Comparison of ENCODE assay signal across 17 cellular contexts in the genomic region with DNA sequence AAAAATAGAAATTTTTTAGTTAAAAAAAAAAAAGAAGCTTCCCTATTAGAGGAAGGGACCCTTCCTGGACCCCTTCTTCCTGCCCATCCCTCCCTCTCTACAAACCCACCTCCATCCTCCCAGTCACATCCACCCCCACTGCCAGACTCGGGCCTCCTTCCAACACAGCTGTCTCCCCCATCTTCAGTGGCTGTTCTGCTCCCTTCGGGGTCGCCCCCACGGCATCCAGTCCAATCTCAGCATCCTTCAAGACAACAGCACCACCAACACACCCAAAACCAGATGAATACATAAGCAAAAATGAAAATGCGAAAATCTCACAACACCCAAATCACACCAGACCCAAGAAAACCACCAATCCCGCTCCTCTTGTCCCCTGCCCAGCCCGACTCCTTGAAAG. TPM values are rescaled to one million over a fixed set of nuclear protein-coding genes. Genes with fewer than 3 reads are reported as not detected.
DNase-seq lines count a peak whose midpoint lies in the region; ATAC-seq and TF ChIP-seq lines count a peak whose summit lies in the region.
"Had no signal": no experiment of that assay in that cellular context is flagged by ENCODE, and none has a peak within 500 bp of the region (broad histone marks: within the 10 kb centered on the region; RNA-seq: fewer than 3 reads in every experiment).

No MANE protein-coding gene starts in this region.

- H3K9me2 ChIP-seq in GM23338 (ENCODE audit: insufficient read depth): no peaks in the 10 kb centered on the region

- H3K27me3 Mint-ChIP-seq in T-helper 1 cell treated with Interleukin-12 subunit alpha and Interleukin-12 subunit beta and Interleukin-4 antibody, amounts not matched to agents 30 μg/mL and 1 μg/mL, for 36 hours (ENCODE audit: low read depth): no peaks in the 10 kb centered on the region
- H3K27me3 Mint-ChIP-seq in GM23338 (ENCODE audit: insufficient read depth, low read depth, poor library complexity) (peaks cover 24% of the 10 kb centered on the region), neural crest cell (ENCODE audit: low read depth) (peaks cover 12% of the 10 kb centered on the region)
- H3K27me3 Mint-ChIP-seq in activated naive CD8-positive, alpha-beta T cell treated with anti-CD3 and anti-CD28 coated beads, Interleukin-2, amount 50 U/mL, for 24 hours: no peaks in the 10 kb centered on the region

- H3K4me3 ChIP-seq in GM23338: no peak overlapping the region
- H3K4me3 ChIP-seq: upper lobe of right lung had no signal

- no peak for ATAC-seq in GM23338
- ATAC-seq in activated naive CD8-positive, alpha-beta T cell treated with anti-CD3 and anti-CD28 coated beads, Interleukin-2, amount 50 U/mL, for 24 hours: no peak
- ATAC-seq in HG03159 (IDR thresholded peaks at IDR 0.05; ENCODE audit: unreplicated experiment): no peak
- ATAC-seq: upper lobe of right lung had no signal

- DNase-seq in T-helper 1 cell (no peak), GM23338 (ENCODE audit: low spot score) (no peak), neural crest cell (ENCODE audit: low read depth, low spot score) (no peak), occipital lobe (lab: John Stamatoyannopoulos, UW) (no peak), CD1c-positive myeloid dendritic cell (ENCODE audit: extremely low spot score) (no peak)
- no peak for DNase-seq in activated naive CD8-positive, alpha-beta T cell treated with anti-CD3 and anti-CD28 coated beads, Interleukin-2, amount 50 U/mL, for 24 hours
- DNase-seq: anterior cingulate cortex, dermis blood vessel endothelial cell, hypothalamus, left colon, NCI-H2081 treated with DMSO at 0.1 percent for 48 hours, T1000 had no signal

- no peaks in the 10 kb centered on the region for H3K9me3 Mint-ChIP-seq in T-helper 1 cell treated with Interleukin-12 subunit alpha and Interleukin-12 subunit beta and Interleukin-4 antibody, amounts not matched to agents 30 μg/mL and 1 μg/mL, for 36 hours
- H3K9me3 Mint-ChIP-seq in GM23338 (no peaks in the 10 kb centered on the region), neural crest cell (no peaks in the 10 kb centered on the region)
- H3K9me3 Mint-ChIP-seq in activated naive CD8-positive, alpha-beta T cell treated with anti-CD3 and anti-CD28 coated beads, Interleukin-2, amount 50 U/mL, for 24 hours: no peaks in the 10 kb centered on the region

- H3K79me2 ChIP-seq in GM23338 (replicated peaks; ENCODE audit: insufficient read depth): no peaks in the 10 kb centered on the region

- peak overlapping the region; percentile 72 for H3K4me2 ChIP-seq in GM23338

- TF ChIP-seq CTCF in GM23338 (conservative IDR thresholded peaks at IDR 0.05; ENCODE audit: low read depth in 2 of 2): no peak
- TF ChIP-seq CTCF in neural crest cell (conservative IDR thresholded peaks at IDR 0.05): no peak

- peak overlapping the region; percentile 76 for H3K4me3 Mint-ChIP-seq in T-helper 1 cell treated with Interleukin-12 subunit alpha and Interleukin-12 subunit beta and Interleukin-4 antibody, amounts not matched to agents 30 μg/mL and 1 μg/mL, for 36 hours
- no peak overlapping the region; the same call in 2 of the 3 replicates for H3K4me3 Mint-ChIP-seq in GM23338
- no peak overlapping the region for H3K4me3 Mint-ChIP-seq in activated naive CD8-positive, alpha-beta T cell treated with anti-CD3 and anti-CD28 coated beads, Interleukin-2, amount 50 U/mL, for 24 hours
- H3K4me3 Mint-ChIP-seq in neural crest cell: peak overlapping the region; percentile 25

- no peaks in the 10 kb centered on the region for H3K27me3 ChIP-seq in GM23338 (ENCODE audit: insufficient read depth)
- H3K27me3 ChIP-seq: upper lobe of right lung had no signal

- H3K36me3 ChIP-seq in GM23338 (ENCODE audit: insufficient read depth): no peaks in the 10 kb centered on the region
- H3K36me3 ChIP-seq: upper lobe of right lung had no signal

- H3K4me1 ChIP-seq in GM23338 (ENCODE audit: insufficient read depth): peaks cover 21% of the 10 kb centered on the region
- H3K4me1 ChIP-seq: upper lobe of right lung had no signal

- H2AFZ ChIP-seq in GM23338: peak overlapping the region; percentile 98

- H3K36me3 Mint-ChIP-seq in T-helper 1 cell treated with Interleukin-12 subunit alpha and Interleukin-12 subunit beta and Interleukin-4 antibody, amounts not matched to agents 30 μg/mL and 1 μg/mL, for 36 hours (ENCODE audit: low read depth): peaks cover 4% of the 10 kb centered on the region
- H3K36me3 Mint-ChIP-seq in GM23338 (ENCODE audit: low read depth) (no peaks in the 10 kb centered on the region), neural crest cell (ENCODE audit: low read depth) (no peaks in the 10 kb centered on the region)
- H3K36me3 Mint-ChIP-seq in activated naive CD8-positive, alpha-beta T cell treated with anti-CD3 and anti-CD28 coated beads, Interleukin-2, amount 50 U/mL, for 24 hours (ENCODE audit: low read depth): no peaks in the 10 kb centered on the region

- H3K27ac ChIP-seq in GM23338 (ENCODE audit: low read depth): 0 out of 2 replicates have a peak overlapping the region, but pooled peaks have one; percentile 59
- H3K27ac ChIP-seq: 22Rv1, C4-2B, upper lobe of right lung had no signal

- no peaks in the 10 kb centered on the region for H4K20me1 ChIP-seq in GM23338 (replicated peaks; ENCODE audit: insufficient read depth)

- H3K27ac Mint-ChIP-seq in T-helper 1 cell treated with Interleukin-12 subunit alpha and Interleukin-12 subunit beta and Interleukin-4 antibody, amounts not matched to agents 30 μg/mL and 1 μg/mL, for 36 hours: peak overlapping the region; percentile 96
- H3K27ac Mint-ChIP-seq in GM23338 (no peak overlapping the region), neural crest cell (ENCODE audit: unreplicated experiment) (no peak overlapping the region)
- H3K27ac Mint-ChIP-seq in activated naive CD8-positive, alpha-beta T cell treated with anti-CD3 and anti-CD28 coated beads, Interleukin-2, amount 50 U/mL, for 24 hours: peak overlapping the region; percentile 40

- peaks cover 43% of the 10 kb centered on the region for H3K4me1 Mint-ChIP-seq in T-helper 1 cell treated with Interleukin-12 subunit alpha and Interleukin-12 subunit beta and Interleukin-4 antibody, amounts not matched to agents 30 μg/mL and 1 μg/mL, for 36 hours (ENCODE audit: low read depth)
- H3K4me1 Mint-ChIP-seq in GM23338 (peaks cover 18% of the 10 kb centered on the region), neural crest cell (peaks cover 52% of the 10 kb centered on the region)
- H3K4me1 Mint-ChIP-seq in activated naive CD8-positive, alpha-beta T cell treated with anti-CD3 and anti-CD28 coated beads, Interleukin-2, amount 50 U/mL, for 24 hours: peaks cover 24% of the 10 kb centered on the region

- no peaks in the 10 kb centered on the region for H3F3A ChIP-seq in GM23338 (replicated peaks; ENCODE audit: low read depth)

TF ChIP-seq in GM23338, 12 proteins besides CTCF, POLR2A, EP300 and RAD21:
- no peak for TF ChIP-seq EZH2phosphoT487 (IDR thresholded peaks at IDR 0.05; ENCODE audit: unreplicated experiment)
- TF ChIP-seq STAT1 (IDR thresholded peaks at IDR 0.05; ENCODE audit: unreplicated experiment): no peak

RNA-seq across cellular contexts. Expression of gene MAL, which starts 36.7 kb away (rescaled TPM):
- total RNA-seq in GM23338 (2014; rRNA removed; shearing (Covaris generic)): 0.24 and 2.6 TPM in 2 replicates
- polyA plus RNA-seq in GM23338 (2016; fragmentation: Nextera tagmentation; extraction: Ambion mirVana): 0.31 TPM in 1 of 2 replicates, not detected in the other
- 0.48 and 0.65 TPM in 2 replicates for total RNA-seq in neural crest cell
- not detected for total RNA-seq in occipital lobe

RNA-seq across cellular contexts. Expression of gene MRPS5, which starts 59.4 kb away (rescaled TPM):
- 51.9 and 57.8 TPM in 2 replicates for total RNA-seq in GM23338 (2014; rRNA removed; shearing (Covaris generic))
- 75.6 and 79.0 TPM in 2 replicates for polyA plus RNA-seq in GM23338 (2016; fragmentation: Nextera tagmentation; extraction: Ambion mirVana)
- total RNA-seq in neural crest cell (58.8 and 60.7 TPM in 2 replicates), occipital lobe (49.0 TPM)

Comparison
In these comparisons a context has a peak if more than half of its experiments do, and no peak if none do; other contexts are left out.
1. H3K27ac Mint-ChIP-seq: peak in T-helper 1 cell treated with Interleukin-12 subunit alpha and Interleukin-12 subunit beta and Interleukin-4 antibody, amounts not matched to agents 30 μg/mL and 1 μg/mL, for 36 hours (single experiment) and activated naive CD8-positive, alpha-beta T cell treated with anti-CD3 and anti-CD28 coated beads, Interleukin-2, amount 50 U/mL, for 24 hours (single experiment); none in GM23338 (single experiment) and neural crest cell (single experiment).
2. H3K4me3 Mint-ChIP-seq: peak in T-helper 1 cell treated with Interleukin-12 subunit alpha and Interleukin-12 subunit beta and Interleukin-4 antibody, amounts not matched to agents 30 μg/mL and 1 μg/mL, for 36 hours (single experiment) and neural crest cell (single experiment); none in GM23338 (single experiment) and activated naive CD8-positive, alpha-beta T cell treated with anti-CD3 and anti-CD28 coated beads, Interleukin-2, amount 50 U/mL, for 24 hours (single experiment).